In the genomic region with DNA sequence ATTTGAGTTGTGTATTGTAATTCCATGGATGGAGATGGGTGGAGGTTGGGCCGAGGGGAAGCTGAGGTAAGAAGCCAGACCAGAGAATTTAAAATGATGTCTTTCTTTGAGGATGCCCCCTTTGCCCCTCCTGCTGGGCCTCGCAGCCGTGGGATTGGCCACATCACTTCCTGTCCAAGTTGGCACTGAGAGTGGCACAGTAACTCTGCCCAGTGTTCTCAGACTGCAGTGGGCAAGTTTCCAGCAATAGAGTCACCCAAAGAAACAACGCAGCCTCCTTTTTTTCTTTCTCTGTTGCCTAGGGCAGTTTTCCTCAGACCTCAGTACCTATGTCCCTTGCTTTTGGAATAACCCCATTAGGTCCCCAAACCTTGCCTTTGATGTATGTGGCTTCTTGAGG, we compare ENCODE assay signal across 12 cellular contexts. TPM values are rescaled to one million over a fixed set of nuclear protein-coding genes. Genes with fewer than 3 reads are reported as not detected.
A peak's percentile ranks its signal among the peaks of the same experiment; 100 is the strongest.
DNase-seq lines count a peak whose midpoint lies in the region; ATAC-seq and TF ChIP-seq lines count a peak whose summit lies in the region.
"Had no signal": no experiment of that assay in that cellular context is flagged by ENCODE, and none has a peak within 500 bp of the region (broad histone marks: within the 10 kb centered on the region; RNA-seq: fewer than 3 reads in every experiment).

No MANE protein-coding gene starts in this region.

- ATAC-seq in sciatic nerve: peak; percentile 77
- no peak for ATAC-seq in GM18873 (IDR thresholded peaks at IDR 0.05; ENCODE audit: low FRiP score, unreplicated experiment)
- no peak for ATAC-seq in GM18519 (IDR thresholded peaks at IDR 0.05; ENCODE audit: low FRiP score, unreplicated experiment)

- TF ChIP-seq CTCF in left ventricle myocardium inferior (IDR thresholded peaks at IDR 0.05; ENCODE audit: borderline replicate concordance): no peak

- intact Hi-C loops in left ventricle myocardium inferior (cut with micrococcal nuclease) (no loop called here), sciatic nerve (cut with DNase I) (no loop called here)

- peaks cover 86% of the 10 kb centered on the region for H3K4me1 ChIP-seq in left ventricle myocardium inferior
- H3K4me1 ChIP-seq: BE2C had no signal

- no peaks in the 10 kb centered on the region for H3K27me3 ChIP-seq in left ventricle myocardium inferior (ENCODE audit: low read depth)

- peak overlapping the region; percentile 72 for H3K27ac ChIP-seq in left ventricle myocardium inferior (replicated peaks)
- H3K27ac ChIP-seq: VCaP had no signal

- H3K36me3 ChIP-seq in left ventricle myocardium inferior: no peaks in the 10 kb centered on the region
- H3K36me3 ChIP-seq: BE2C had no signal

- no peaks in the 10 kb centered on the region for H3K9me3 ChIP-seq in left ventricle myocardium inferior (replicated peaks)
- H3K9me3 ChIP-seq: BE2C had no signal

- peak overlapping the region; percentile 17 for H3K4me3 ChIP-seq in left ventricle myocardium inferior

- DNase-seq in H4 (ENCODE audit: low spot score): peak; percentile 30
- peak; percentile 28 for DNase-seq in astrocyte of the hippocampus (ENCODE audit: low read depth, low spot score)
- DNase-seq in left ventricle myocardium inferior: peak; percentile 44
- peak; percentile 66 for DNase-seq in sciatic nerve (ENCODE audit: low spot score)
- DNase-seq in GM19238 (ENCODE audit: insufficient read length, low spot score): no peak
- DNase-seq in DMS114 treated with DMSO at 0.1 percent for 48 hours (lab: John Stamatoyannopoulos, UW; ENCODE audit: unreplicated experiment): no peak
- DNase-seq: BE2C, NCI-H510A treated with DMSO at 0.1 percent for 48 hours, SIG-M5 had no signal

RNA-seq across cellular contexts. Expression of gene KANK1, which starts 30.4 kb away (rescaled TPM):
- total RNA-seq in H4 (2014; rRNA removed; shearing (Covaris generic)): 12.9 and 19.3 TPM in 2 replicates
- total RNA-seq in left ventricle myocardium inferior: 155 TPM
- total RNA-seq in sciatic nerve: 42.1 TPM

Comparison
In these comparisons a context has a peak if more than half of its experiments do, and no peak if none do; other contexts are left out.
1. DNase-seq: peak in H4 (single experiment), astrocyte of the hippocampus (single experiment), left ventricle myocardium inferior (single experiment) and sciatic nerve (single experiment); none in GM19238 (single experiment) and DMS114 treated with DMSO at 0.1 percent for 48 hours (single experiment).